Comparison of ENCODE assay signal across 1 cellular context in genomic region chr15:57496946-57497944, GRCh38.
TF ChIP-seq lines count a peak whose summit lies in the region.

No MANE protein-coding gene starts in this region.

TF ChIP-seq in HepG2, 621 proteins besides CTCF, POLR2A, EP300 and RAD21 (continued from another document):
- TF ChIP-seq ZNF382 (CRISPR knock-in tag; IDR thresholded peaks at IDR 0.05; ENCODE audit: borderline replicate concordance) (no peak), SRSF1 (optimal IDR thresholded peaks at IDR 0.05; ENCODE audit: low read depth, low read length) (no peak), ZNF713 (CRISPR knock-in tag; IDR thresholded peaks at IDR 0.05) (no peak), SAP130 (CRISPR knock-in tag; IDR thresholded peaks at IDR 0.05; ENCODE audit: low read depth) (peak; percentile 91), SIN3A (IDR thresholded peaks at IDR 0.05; ENCODE audit: borderline replicate concordance, low read depth, low read length) (peak; percentile 45; the same call in 1 of the 2 replicates), PHF21A (CRISPR knock-in tag; IDR thresholded peaks at IDR 0.05) (peak; percentile 78), ZNF101 (CRISPR knock-in tag; IDR thresholded peaks at IDR 0.05; ENCODE audit: borderline replicate concordance, low read depth) (peak; percentile 66; the same call in 1 of the 2 replicates), KDM5B (CRISPR knock-in tag; IDR thresholded peaks at IDR 0.05; ENCODE audit: borderline replicate concordance) (peak; percentile 52; the same call in 1 of the 2 replicates), KMT2A (CRISPR knock-in tag; IDR thresholded peaks at IDR 0.05) (no peak), TGIF2 (CRISPR knock-in tag; IDR thresholded peaks at IDR 0.05) (peak; percentile 88; the same call in 1 of the 2 replicates), KDM6A (CRISPR knock-in tag; IDR thresholded peaks at IDR 0.05; ENCODE audit: low read depth) (peak; percentile 93), ZNF543 (CRISPR knock-in tag; IDR thresholded peaks at IDR 0.05) (peak; percentile 83), ATF4 (CRISPR knock-in tag; IDR thresholded peaks at IDR 0.05) (0 out of 4 replicates have a peak, but pooled peaks of 1 of the 2 experiments have one; percentile 54), TAF1 (CRISPR knock-in tag; IDR thresholded peaks at IDR 0.05) (peak; percentile 63; the same call in 1 of the 2 replicates), PITX1 (CRISPR knock-in tag; IDR thresholded peaks at IDR 0.05) (peak; percentile 79; the same call in 1 of the 2 replicates), RARG (CRISPR knock-in tag; IDR thresholded peaks at IDR 0.05; ENCODE audit: low read depth) (no peak), HDAC6 (IDR thresholded peaks at IDR 0.05; ENCODE audit: low read depth, low read length) (no peak), ZNF12 (CRISPR knock-in tag; IDR thresholded peaks at IDR 0.05) (peak; percentile 98), ZBTB10 (CRISPR knock-in tag; IDR thresholded peaks at IDR 0.05; ENCODE audit: borderline replicate concordance) (no peak), HCFC1 (IDR thresholded peaks at IDR 0.05; ENCODE audit: low read depth, low read length) (no peak), REST (IDR thresholded peaks at IDR 0.05; ENCODE audit: borderline replicate concordance in 1 of 2, low read depth in 1 of 2, low read length in 2 of 2) (peak in 1 of 2 experiments; percentile 72; a peak in 1 of 4 replicates), PBX3 (CRISPR knock-in tag; IDR thresholded peaks at IDR 0.05; ENCODE audit: borderline replicate concordance) (no peak), FLYWCH1 (CRISPR knock-in tag; IDR thresholded peaks at IDR 0.05) (no peak)
